27 cellular contexts compared by ENCODE assay signal in the genomic region with DNA sequence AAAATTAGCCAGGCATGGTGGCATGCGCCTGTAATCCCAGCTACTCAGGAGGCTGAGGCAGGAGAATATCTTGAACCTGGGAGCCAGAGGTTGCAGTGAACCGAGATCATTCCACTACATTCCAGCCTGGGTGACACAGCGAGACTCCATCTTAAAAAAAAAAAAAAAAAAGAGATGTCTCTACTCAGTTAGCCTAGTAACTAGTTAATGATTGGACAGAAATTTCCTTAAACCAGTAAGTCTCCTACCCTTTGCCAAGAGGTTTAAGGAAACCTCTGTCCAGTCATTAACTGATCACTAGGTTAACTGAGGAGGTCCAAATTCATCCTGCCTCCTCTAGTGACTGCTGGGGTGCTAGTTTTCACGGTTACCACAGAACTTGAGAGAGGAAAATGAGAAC.
DNase-seq lines count a peak whose midpoint lies in the region; ATAC-seq, FAIRE-seq and TF ChIP-seq lines count a peak whose summit lies in the region.
"Had no signal": no experiment of that assay in that cellular context is flagged by ENCODE, and none has a peak within 500 bp of the region (broad histone marks: within the 10 kb centered on the region; RNA-seq: fewer than 3 reads in every experiment).

No MANE protein-coding gene starts in this region.

- no peaks in the 10 kb centered on the region for H3K27me3 ChIP-seq in astrocyte (ENCODE audit: insufficient read depth, low read length)
- H3K27me3 ChIP-seq: BLaER1 treated with 17β-estradiol and CSF1 and Interleukin-3, amounts not matched to agents 10 nM and 100 nM had no signal

- H3K4me1 Mint-ChIP-seq in astrocyte (ENCODE audit: low read depth, unreplicated experiment): peaks cover 37% of the 10 kb centered on the region
- H3K4me1 Mint-ChIP-seq: B cell had no signal

- no peak for FAIRE-seq in astrocyte (lab: Jason Lieb, UNC)
- FAIRE-seq: GM12878, GM12892, GM18507, GM19239 had no signal

- intact Hi-C loops in head of caudate nucleus (cut with DNase I): no loop called here

- H3K79me2 ChIP-seq in astrocyte (ENCODE audit: insufficient read depth, low read length): no peaks in the 10 kb centered on the region

- H3K27me3 Mint-ChIP-seq in astrocyte (ENCODE audit: low read depth, unreplicated experiment): no peaks in the 10 kb centered on the region
- H3K27me3 Mint-ChIP-seq: CD4-positive, alpha-beta T cell had no signal

- no peaks in the 10 kb centered on the region for H3K9me3 Mint-ChIP-seq in astrocyte (ENCODE audit: unreplicated experiment)

- H4K20me1 ChIP-seq in astrocyte (ENCODE audit: insufficient read depth, low read length): no peaks in the 10 kb centered on the region
- H4K20me1 ChIP-seq: BLaER1 treated with 17β-estradiol and CSF1 and Interleukin-3, amounts not matched to agents 10 nM and 100 nM had no signal

- no peak overlapping the region for H3K4me3 ChIP-seq in astrocyte (ENCODE audit: insufficient read depth, low read depth, low read length)
- H3K4me3 ChIP-seq: BLaER1 treated with 17β-estradiol and CSF1 and Interleukin-3, amounts not matched to agents 10 nM and 100 nM; GM12878 had no signal

- no peak for TF ChIP-seq CTCF in astrocyte (IDR thresholded peaks at IDR 0.05; ENCODE audit: insufficient read depth, low read depth, low read length)

- H3K4me3 Mint-ChIP-seq in astrocyte (ENCODE audit: unreplicated experiment): no peak overlapping the region
- H3K4me3 Mint-ChIP-seq: B cell; CD4-positive, alpha-beta T cell; CD8-positive, alpha-beta T cell had no signal

- no peaks in the 10 kb centered on the region for H3K4me1 ChIP-seq in astrocyte (ENCODE audit: insufficient read depth, low read length)

- peaks cover 13% of the 10 kb centered on the region for H3K36me3 Mint-ChIP-seq in astrocyte (ENCODE audit: low read depth, unreplicated experiment)
- H3K36me3 Mint-ChIP-seq: CD8-positive, alpha-beta T cell had no signal

- in situ Hi-C loops in Caki2 (cut with HindIII; ENCODE audit: low pct_unique_long_range_greater_than_20kb, low sequenced_read_pairs): no loop called here

- no peak overlapping the region for H3K27ac ChIP-seq in astrocyte (ENCODE audit: low read depth, low read length)
- H3K27ac ChIP-seq: BLaER1 treated with 17β-estradiol and CSF1 and Interleukin-3, amounts not matched to agents 10 nM and 100 nM; C4-2B had no signal

- no peak overlapping the region for H2AFZ ChIP-seq in astrocyte (ENCODE audit: low read depth, low read length)

- no peak overlapping the region for H3K9ac ChIP-seq in astrocyte (ENCODE audit: low read length)
- H3K9ac ChIP-seq: BLaER1 treated with 17β-estradiol and CSF1 and Interleukin-3, amounts not matched to agents 10 nM and 100 nM had no signal

- no peak overlapping the region for H3K4me2 ChIP-seq in astrocyte (ENCODE audit: low read length)
- H3K4me2 ChIP-seq: BLaER1 treated with 17β-estradiol and CSF1 and Interleukin-3, amounts not matched to agents 10 nM and 100 nM had no signal

- H3K36me3 ChIP-seq in astrocyte (ENCODE audit: insufficient read depth, low read length): no peaks in the 10 kb centered on the region

- H3K9me3 ChIP-seq in astrocyte (ENCODE audit: insufficient read depth, low read depth, low read length): no peaks in the 10 kb centered on the region
- H3K9me3 ChIP-seq: Caco-2 had no signal

- ATAC-seq in GM19023 (IDR thresholded peaks at IDR 0.05; ENCODE audit: unreplicated experiment): no peak
- ATAC-seq: CD8-positive, alpha-beta T cell; GM12878 had no signal

- H3K27ac Mint-ChIP-seq in astrocyte (ENCODE audit: unreplicated experiment): peak overlapping the region; percentile 70
- H3K27ac Mint-ChIP-seq: B cell; CD4-positive, alpha-beta T cell; CD8-positive, alpha-beta T cell had no signal

- DNase-seq in Caki2 (ENCODE audit: low read depth) (peak; percentile 45), astrocyte (ENCODE audit: low read depth) (no peak), glomerular visceral epithelial cell (ENCODE audit: extremely low spot score) (peak; percentile 39), renal cortical epithelial cell (ENCODE audit: low read depth) (peak; percentile 74), head of caudate nucleus (no peak), HPDE6-E6E7 (ENCODE audit: extremely low spot score) (no peak), SW480 (ENCODE audit: low spot score) (no peak)
- DNase-seq: 8988T; AML-193; Caco-2; CD4-positive, alpha-beta T cell; CD8-positive, alpha-beta T cell; DMS 273 treated with DMSO at 0.1 percent for 48 hours; DMS153; DMS53; DMS79; DND-41; EL; GDM1 had no signal

Comparison
In these comparisons a context has a peak if more than half of its experiments do, and no peak if none do; other contexts are left out.
1. DNase-seq: peak in Caki2 (single experiment), glomerular visceral epithelial cell (single experiment) and renal cortical epithelial cell (single experiment); none in astrocyte (single experiment), head of caudate nucleus (0 of 42), HPDE6-E6E7 (single experiment) and SW480 (single experiment).